1 cellular context compared by ENCODE assay signal in genomic region chr9:72362680-72363139, GRCh38.
TF ChIP-seq lines count a peak whose summit lies in the region.

No MANE protein-coding gene starts in this region.

TF ChIP-seq in K562, 482 proteins besides CTCF, POLR2A, EP300 and RAD21 (continued from another document and continues in another):
- no peak for TF ChIP-seq HMGN3 (IDR thresholded peaks at IDR 0.05; ENCODE audit: borderline replicate concordance, extremely low read depth, insufficient read length, low read depth, low read length)
- TF ChIP-seq CBX2 (IDR thresholded peaks at IDR 0.05; ENCODE audit: insufficient read depth, low read length, poor library complexity, severe bottlenecking): no peak
- TF ChIP-seq XRCC3 (IDR thresholded peaks at IDR 0.05): no peak
- no peak for TF ChIP-seq HDAC2 (IDR thresholded peaks at IDR 0.05)
- no peak for TF ChIP-seq ZBTB7A (IDR thresholded peaks at IDR 0.05; ENCODE audit: borderline replicate concordance, control insufficient read depth, low read depth, low read length)
- TF ChIP-seq HDAC6 (IDR thresholded peaks at IDR 0.05; ENCODE audit: low read depth, low read length): no peak
- TF ChIP-seq, protein P1, sequence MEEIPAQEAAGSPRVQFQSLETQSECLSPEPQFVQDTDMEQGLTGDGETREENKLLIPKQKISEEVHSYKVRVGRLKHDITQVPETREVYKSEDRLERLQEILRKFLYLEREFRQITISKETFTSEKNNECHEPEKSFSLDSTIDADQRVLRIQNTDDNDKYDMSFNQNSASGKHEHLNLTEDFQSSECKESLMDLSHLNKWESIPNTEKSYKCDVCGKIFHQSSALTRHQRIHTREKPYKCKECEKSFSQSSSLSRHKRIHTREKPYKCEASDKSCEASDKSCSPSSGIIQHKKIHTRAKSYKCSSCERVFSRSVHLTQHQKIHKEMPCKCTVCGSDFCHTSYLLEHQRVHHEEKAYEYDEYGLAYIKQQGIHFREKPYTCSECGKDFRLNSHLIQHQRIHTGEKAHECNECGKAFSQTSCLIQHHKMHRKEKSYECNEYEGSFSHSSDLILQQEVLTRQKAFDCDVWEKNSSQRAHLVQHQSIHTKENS (CRISPR knock-in tag; IDR thresholded peaks at IDR 0.05): no peak
- TF ChIP-seq, protein P2, sequence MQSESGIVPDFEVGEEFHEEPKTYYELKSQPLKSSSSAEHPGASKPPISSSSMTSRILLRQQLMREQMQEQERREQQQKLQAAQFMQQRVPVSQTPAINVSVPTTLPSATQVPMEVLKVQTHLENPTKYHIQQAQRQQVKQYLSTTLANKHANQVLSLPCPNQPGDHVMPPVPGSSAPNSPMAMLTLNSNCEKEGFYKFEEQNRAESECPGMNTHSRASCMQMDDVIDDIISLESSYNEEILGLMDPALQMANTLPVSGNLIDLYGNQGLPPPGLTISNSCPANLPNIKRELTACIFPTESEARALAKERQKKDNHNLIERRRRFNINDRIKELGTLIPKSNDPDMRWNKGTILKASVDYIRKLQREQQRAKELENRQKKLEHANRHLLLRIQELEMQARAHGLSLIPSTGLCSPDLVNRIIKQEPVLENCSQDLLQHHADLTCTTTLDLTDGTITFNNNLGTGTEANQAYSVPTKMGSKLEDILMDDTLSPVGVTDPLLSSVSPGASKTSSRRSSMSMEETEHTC (IDR thresholded peaks at IDR 0.05): no peak
- TF ChIP-seq HMG20B (CRISPR knock-in tag; IDR thresholded peaks at IDR 0.05): no peak
- no peak for TF ChIP-seq MYBL2 (IDR thresholded peaks at IDR 0.05; ENCODE audit: low read depth)
- TF ChIP-seq MYBL2 (CRISPR knock-in tag; IDR thresholded peaks at IDR 0.05; ENCODE audit: borderline replicate concordance): no peak
- no peak for TF ChIP-seq MECOM (CRISPR knock-in tag; IDR thresholded peaks at IDR 0.05)
- TF ChIP-seq PCBP2 (IDR thresholded peaks at IDR 0.05; ENCODE audit: low read depth, low read length, poor library complexity, severe bottlenecking): no peak
- no peak for TF ChIP-seq SP1 (CRISPR knock-in tag; IDR thresholded peaks at IDR 0.05)
- TF ChIP-seq MEIS2 (IDR thresholded peaks at IDR 0.05; ENCODE audit: partially characterized antibody): peak; percentile 13
- TF ChIP-seq ZNF57 (CRISPR knock-in tag; IDR thresholded peaks at IDR 0.05): no peak
- TF ChIP-seq, protein P3, sequence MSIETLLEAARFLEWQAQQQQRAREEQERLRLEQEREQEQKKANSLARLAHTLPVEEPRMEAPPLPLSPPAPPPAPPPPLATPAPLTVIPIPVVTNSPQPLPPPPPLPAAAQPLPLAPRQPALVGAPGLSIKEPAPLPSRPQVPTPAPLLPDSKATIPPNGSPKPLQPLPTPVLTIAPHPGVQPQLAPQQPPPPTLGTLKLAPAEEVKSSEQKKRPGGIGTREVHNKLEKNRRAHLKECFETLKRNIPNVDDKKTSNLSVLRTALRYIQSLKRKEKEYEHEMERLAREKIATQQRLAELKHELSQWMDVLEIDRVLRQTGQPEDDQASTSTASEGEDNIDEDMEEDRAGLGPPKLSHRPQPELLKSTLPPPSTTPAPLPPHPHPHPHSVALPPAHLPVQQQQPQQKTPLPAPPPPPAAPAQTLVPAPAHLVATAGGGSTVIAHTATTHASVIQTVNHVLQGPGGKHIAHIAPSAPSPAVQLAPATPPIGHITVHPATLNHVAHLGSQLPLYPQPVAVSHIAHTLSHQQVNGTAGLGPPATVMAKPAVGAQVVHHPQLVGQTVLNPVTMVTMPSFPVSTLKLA (conservative IDR thresholded peaks at IDR 0.05): peak; percentile 65 to 83; a peak in 3 of 4 replicates
- no peak for TF ChIP-seq GMEB1 (CRISPR knock-in tag; IDR thresholded peaks at IDR 0.05)
- TF ChIP-seq, protein P4, sequence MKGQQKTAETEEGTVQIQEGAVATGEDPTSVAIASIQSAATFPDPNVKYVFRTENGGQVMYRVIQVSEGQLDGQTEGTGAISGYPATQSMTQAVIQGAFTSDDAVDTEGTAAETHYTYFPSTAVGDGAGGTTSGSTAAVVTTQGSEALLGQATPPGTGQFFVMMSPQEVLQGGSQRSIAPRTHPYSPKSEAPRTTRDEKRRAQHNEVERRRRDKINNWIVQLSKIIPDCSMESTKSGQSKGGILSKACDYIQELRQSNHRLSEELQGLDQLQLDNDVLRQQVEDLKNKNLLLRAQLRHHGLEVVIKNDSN (CRISPR knock-in tag; IDR thresholded peaks at IDR 0.05): peak; percentile 67; the same call in 1 of the 2 replicates
- no peak for TF ChIP-seq SMARCB1 (IDR thresholded peaks at IDR 0.05; ENCODE audit: insufficient read length, low read depth)
- TF ChIP-seq, protein P5, sequence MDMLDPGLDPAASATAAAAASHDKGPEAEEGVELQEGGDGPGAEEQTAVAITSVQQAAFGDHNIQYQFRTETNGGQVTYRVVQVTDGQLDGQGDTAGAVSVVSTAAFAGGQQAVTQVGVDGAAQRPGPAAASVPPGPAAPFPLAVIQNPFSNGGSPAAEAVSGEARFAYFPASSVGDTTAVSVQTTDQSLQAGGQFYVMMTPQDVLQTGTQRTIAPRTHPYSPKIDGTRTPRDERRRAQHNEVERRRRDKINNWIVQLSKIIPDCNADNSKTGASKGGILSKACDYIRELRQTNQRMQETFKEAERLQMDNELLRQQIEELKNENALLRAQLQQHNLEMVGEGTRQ (CRISPR knock-in tag; IDR thresholded peaks at IDR 0.05): peak; percentile 76
- TF ChIP-seq, protein P6, sequence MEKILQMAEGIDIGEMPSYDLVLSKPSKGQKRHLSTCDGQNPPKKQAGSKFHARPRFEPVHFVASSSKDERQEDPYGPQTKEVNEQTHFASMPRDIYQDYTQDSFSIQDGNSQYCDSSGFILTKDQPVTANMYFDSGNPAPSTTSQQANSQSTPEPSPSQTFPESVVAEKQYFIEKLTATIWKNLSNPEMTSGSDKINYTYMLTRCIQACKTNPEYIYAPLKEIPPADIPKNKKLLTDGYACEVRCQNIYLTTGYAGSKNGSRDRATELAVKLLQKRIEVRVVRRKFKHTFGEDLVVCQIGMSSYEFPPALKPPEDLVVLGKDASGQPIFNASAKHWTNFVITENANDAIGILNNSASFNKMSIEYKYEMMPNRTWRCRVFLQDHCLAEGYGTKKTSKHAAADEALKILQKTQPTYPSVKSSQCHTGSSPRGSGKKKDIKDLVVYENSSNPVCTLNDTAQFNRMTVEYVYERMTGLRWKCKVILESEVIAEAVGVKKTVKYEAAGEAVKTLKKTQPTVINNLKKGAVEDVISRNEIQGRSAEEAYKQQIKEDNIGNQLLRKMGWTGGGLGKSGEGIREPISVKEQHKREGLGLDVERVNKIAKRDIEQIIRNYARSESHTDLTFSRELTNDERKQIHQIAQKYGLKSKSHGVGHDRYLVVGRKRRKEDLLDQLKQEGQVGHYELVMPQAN (IDR thresholded peaks at IDR 0.05; ENCODE audit: borderline replicate concordance): peak; percentile 50; the same call in 1 of the 2 replicates
- TF ChIP-seq ELK3 (CRISPR knock-in tag; IDR thresholded peaks at IDR 0.05): no peak
- no peak for TF ChIP-seq ARID1B (IDR thresholded peaks at IDR 0.05)
- TF ChIP-seq ZNF146 (CRISPR knock-in tag; IDR thresholded peaks at IDR 0.05; ENCODE audit: unreplicated experiment): no peak
- peak in 1 of 2 experiments; percentile 59; a peak in 1 of 4 replicates for TF ChIP-seq FOXK2 (conservative IDR thresholded peaks at IDR 0.05 in 1 of 2, IDR thresholded peaks at IDR 0.05 in 1 of 2; ENCODE audit: low read depth in 2 of 2)
- TF ChIP-seq JUND (IDR thresholded peaks at IDR 0.05; ENCODE audit: borderline replicate concordance, low read depth, low read length): peak; percentile 38; the same call in 1 of the 2 replicates
- no peak for TF ChIP-seq JUND (tag; IDR thresholded peaks at IDR 0.05; ENCODE audit: borderline replicate concordance, low read depth, low read length)
- TF ChIP-seq MEF2D (tag; conservative IDR thresholded peaks at IDR 0.05; ENCODE audit: low read depth): peak; percentile 57; the same call in 1 of the 2 replicates
- TF ChIP-seq PHTF2 (CRISPR knock-in tag; IDR thresholded peaks at IDR 0.05): no peak
- TF ChIP-seq, protein P7, sequence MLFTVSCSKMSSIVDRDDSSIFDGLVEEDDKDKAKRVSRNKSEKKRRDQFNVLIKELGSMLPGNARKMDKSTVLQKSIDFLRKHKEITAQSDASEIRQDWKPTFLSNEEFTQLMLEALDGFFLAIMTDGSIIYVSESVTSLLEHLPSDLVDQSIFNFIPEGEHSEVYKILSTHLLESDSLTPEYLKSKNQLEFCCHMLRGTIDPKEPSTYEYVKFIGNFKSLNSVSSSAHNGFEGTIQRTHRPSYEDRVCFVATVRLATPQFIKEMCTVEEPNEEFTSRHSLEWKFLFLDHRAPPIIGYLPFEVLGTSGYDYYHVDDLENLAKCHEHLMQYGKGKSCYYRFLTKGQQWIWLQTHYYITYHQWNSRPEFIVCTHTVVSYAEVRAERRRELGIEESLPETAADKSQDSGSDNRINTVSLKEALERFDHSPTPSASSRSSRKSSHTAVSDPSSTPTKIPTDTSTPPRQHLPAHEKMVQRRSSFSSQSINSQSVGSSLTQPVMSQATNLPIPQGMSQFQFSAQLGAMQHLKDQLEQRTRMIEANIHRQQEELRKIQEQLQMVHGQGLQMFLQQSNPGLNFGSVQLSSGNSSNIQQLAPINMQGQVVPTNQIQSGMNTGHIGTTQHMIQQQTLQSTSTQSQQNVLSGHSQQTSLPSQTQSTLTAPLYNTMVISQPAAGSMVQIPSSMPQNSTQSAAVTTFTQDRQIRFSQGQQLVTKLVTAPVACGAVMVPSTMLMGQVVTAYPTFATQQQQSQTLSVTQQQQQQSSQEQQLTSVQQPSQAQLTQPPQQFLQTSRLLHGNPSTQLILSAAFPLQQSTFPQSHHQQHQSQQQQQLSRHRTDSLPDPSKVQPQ (CRISPR knock-in tag; IDR thresholded peaks at IDR 0.05; ENCODE audit: borderline replicate concordance): no peak
- TF ChIP-seq ZBTB8A (IDR thresholded peaks at IDR 0.05; ENCODE audit: partially characterized antibody): no peak
- TF ChIP-seq RB1 (IDR thresholded peaks at IDR 0.05; ENCODE audit: low read depth): no peak
- TF ChIP-seq ZBTB26 (CRISPR knock-in tag; IDR thresholded peaks at IDR 0.05): no peak
- 0 out of 2 replicates have a peak, but pooled peaks have one; percentile 35 for TF ChIP-seq MYC (IDR thresholded peaks at IDR 0.05; ENCODE audit: low read depth, low read length)
- TF ChIP-seq MYC (CRISPR knock-in tag; IDR thresholded peaks at IDR 0.05; ENCODE audit: borderline replicate concordance, low read depth): no peak
- TF ChIP-seq, protein P8, sequence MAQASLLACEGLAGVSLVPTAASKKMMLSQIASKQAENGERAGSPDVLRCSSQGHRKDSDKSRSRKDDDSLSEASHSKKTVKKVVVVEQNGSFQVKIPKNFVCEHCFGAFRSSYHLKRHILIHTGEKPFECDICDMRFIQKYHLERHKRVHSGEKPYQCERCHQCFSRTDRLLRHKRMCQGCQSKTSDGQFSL (CRISPR knock-in tag; IDR thresholded peaks at IDR 0.05): no peak
- TF ChIP-seq, protein P8 (tag; IDR thresholded peaks at IDR 0.05): no peak
- TF ChIP-seq ZMIZ1 (IDR thresholded peaks at IDR 0.05; ENCODE audit: low read depth in 2 of 2, low read length in 2 of 2): no peak
